ENCODE assay signal across 23 cellular contexts in the genomic region with DNA sequence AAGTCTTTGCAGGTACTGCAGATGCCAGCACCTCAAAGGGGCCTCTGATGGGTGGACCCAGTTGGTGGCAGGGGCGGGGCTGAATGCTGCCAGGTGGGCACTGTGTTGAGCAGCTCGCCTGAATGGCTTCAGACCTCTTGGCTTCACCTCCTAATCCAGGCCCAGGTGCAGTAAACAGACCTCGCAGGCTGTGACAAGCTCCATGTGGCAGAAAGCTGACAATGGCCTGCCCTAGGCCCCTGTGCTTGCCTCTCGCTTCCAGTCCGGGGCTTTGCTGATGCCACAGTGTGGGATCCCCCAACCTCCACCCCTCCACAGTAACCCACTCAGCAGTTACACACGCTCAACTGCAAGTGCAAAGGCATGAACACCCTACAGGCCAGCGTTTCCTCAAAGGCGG. TPM values are rescaled to one million over a fixed set of nuclear protein-coding genes. Genes with fewer than 3 reads are reported as not detected.
A peak's percentile ranks its signal among the peaks of the same experiment; 100 is the strongest.
DNase-seq lines count a peak whose midpoint lies in the region; ATAC-seq and TF ChIP-seq lines count a peak whose summit lies in the region.
"Had no signal": no experiment of that assay in that cellular context is flagged by ENCODE, and none has a peak within 500 bp of the region (broad histone marks: within the 10 kb centered on the region; RNA-seq: fewer than 3 reads in every experiment).

No MANE protein-coding gene starts in this region.

- no peak overlapping the region for H3K27ac ChIP-seq in endodermal cell (ENCODE audit: low read depth, low read length)
- no peak overlapping the region for H3K27ac ChIP-seq in aorta (ENCODE audit: low read depth in 1 of 2, low read length in 2 of 2)
- no peak overlapping the region for H3K27ac ChIP-seq in stomach
- no peak overlapping the region for H3K27ac ChIP-seq in CD4-positive, alpha-beta memory T cell (ENCODE audit: low read depth, low read length)
- H3K27ac ChIP-seq: C4-2B, GM23248, HL-60, Peyer's patch, SK-N-MC had no signal

- H3K4me1 ChIP-seq in endodermal cell (ENCODE audit: control insufficient read depth, insufficient read depth, low read length) (no peaks in the 10 kb centered on the region), aorta (ENCODE audit: control insufficient read depth in 1 of 2, insufficient read depth in 2 of 2, low read length in 2 of 2) (no peaks in the 10 kb centered on the region), stomach (peaks cover 10 to 12% (median 11%) of the 10 kb centered on the region in 4 donors)
- H3K4me1 ChIP-seq in CD4-positive, alpha-beta memory T cell (ENCODE audit: insufficient read depth, low read length): peaks cover 3% of the 10 kb centered on the region

- H3K27ac Mint-ChIP-seq in endodermal cell: no peak overlapping the region
- no peak overlapping the region for H3K27ac Mint-ChIP-seq in CD4-positive, alpha-beta memory T cell

- no peak for TF ChIP-seq POLR2A in stomach (IDR thresholded peaks at IDR 0.05)

- H3K9me3 Mint-ChIP-seq in endodermal cell: no peaks in the 10 kb centered on the region
- peaks cover 0 to 3% (median 0%) of the 10 kb centered on the region in 8 donors for H3K9me3 Mint-ChIP-seq in CD4-positive, alpha-beta memory T cell

- H3K27me3 ChIP-seq in H7 (ENCODE audit: control insufficient read depth, insufficient read depth, low read length): peaks cover 20% of the 10 kb centered on the region
- peaks cover 12% of the 10 kb centered on the region for H3K27me3 ChIP-seq in endodermal cell (ENCODE audit: control insufficient read depth, insufficient read depth, low read length, poor library complexity, severe bottlenecking)
- no peaks in the 10 kb centered on the region for H3K27me3 ChIP-seq in aorta (ENCODE audit: control insufficient read depth in 1 of 2, insufficient read depth in 2 of 2, low read length in 1 of 2)
- peaks cover 0 to 19% (median 18%) of the 10 kb centered on the region in 3 donors for H3K27me3 ChIP-seq in stomach
- peaks cover 3% of the 10 kb centered on the region for H3K27me3 ChIP-seq in CD4-positive, alpha-beta memory T cell (ENCODE audit: insufficient read depth, low read length)

- CTCF ChIA-PET in CD4-positive, alpha-beta memory T cell (lab: Charles Lee; ENCODE audit: partially characterized antibody): no interaction called here

- 88 to 92% methylated on average over 5 to 8 of the region's 8 CpGs for WGBS in endodermal cell (ENCODE audit: insufficient coverage in 1 of 2, insufficient read length in 1 of 2), 2 experiments
- WGBS in aorta, 2 donors: 94 to 95% methylated on average over 8 of the region's 8 CpGs
- 75 to 87% (median 83%) methylated on average over 5 to 8 of the region's 8 CpGs for WGBS in stomach, 5 donors

- intact Hi-C loops in aorta (cut with DNase I): no loop called here
- intact Hi-C loops in stomach (cut with DNase I; ENCODE audit: low total_unique reads): no loop called here
- intact Hi-C loops in CD4-positive, alpha-beta memory T cell (cut with micrococcal nuclease): no loop called here

- H3K9ac ChIP-seq in endodermal cell (ENCODE audit: extremely low read depth, low read length, poor library complexity, severe bottlenecking): no peak overlapping the region
- H3K9ac ChIP-seq: GM23248 had no signal

- peak; percentile 32 for DNase-seq in H7
- DNase-seq in NCI-H2171 (lab: John Stamatoyannopoulos, UW): peak; percentile 26
- peak; percentile 35 for DNase-seq in endodermal cell
- DNase-seq in aorta: peak; percentile 17 to 68
- no peak for DNase-seq in stomach
- no peak for DNase-seq in CD4-positive, alpha-beta memory T cell
- DNase-seq: ACHN, DMS 273 treated with DMSO at 0.1 percent for 48 hours, GM23248, HCEC 1CT, Kasumi-1, NCI-H1105, NCI-H1694, NCI-H2081 treated with DMSO at 0.1 percent for 48 hours, NCI-H2227 treated with DMSO at 0.1 percent for 48 hours, NCI-H524 treated with DMSO at 0.1 percent for 48 hours, Right ventricle myocardium superior had no signal

- H3K36me3 Mint-ChIP-seq in endodermal cell (ENCODE audit: low read depth): no peaks in the 10 kb centered on the region
- no peaks in the 10 kb centered on the region for H3K36me3 Mint-ChIP-seq in CD4-positive, alpha-beta memory T cell

- POLR2A ChIA-PET in CD4-positive, alpha-beta memory T cell (lab: Charles Lee; ENCODE audit: partially characterized antibody): no interaction called here

- H3K4me1 Mint-ChIP-seq in endodermal cell: peaks cover 2% of the 10 kb centered on the region
- H3K4me1 Mint-ChIP-seq in CD4-positive, alpha-beta memory T cell: peaks cover 2 to 4% (median 3%) of the 10 kb centered on the region in 4 donors

- TF ChIP-seq EP300 in stomach (IDR thresholded peaks at IDR 0.05): no peak

- no peaks in the 10 kb centered on the region for H3K9me3 ChIP-seq in endodermal cell (ENCODE audit: control insufficient read depth, low read length)
- no peaks in the 10 kb centered on the region for H3K9me3 ChIP-seq in aorta (ENCODE audit: control insufficient read depth, low read length)
- no peaks in the 10 kb centered on the region for H3K9me3 ChIP-seq in stomach
- H3K9me3 ChIP-seq in CD4-positive, alpha-beta memory T cell (ENCODE audit: control insufficient read depth in 1 of 2, low read length in 2 of 2): no peaks in the 10 kb centered on the region
- H3K9me3 ChIP-seq: Peyer's patch had no signal

- H3K27me3 Mint-ChIP-seq in endodermal cell (ENCODE audit: insufficient read depth): peaks cover 60% of the 10 kb centered on the region
- H3K27me3 Mint-ChIP-seq in CD4-positive, alpha-beta memory T cell: peaks cover 15 to 16% of the 10 kb centered on the region in 2 donors

- ATAC-seq in aorta (ENCODE audit: low FRiP score) (no peak), GM18861 (IDR thresholded peaks at IDR 0.05; ENCODE audit: unreplicated experiment) (no peak)

- TF ChIP-seq CTCF in endodermal cell (conservative IDR thresholded peaks at IDR 0.05): no peak
- no peak for TF ChIP-seq CTCF in stomach (IDR thresholded peaks at IDR 0.05)

- no peak overlapping the region for H3K4me3 ChIP-seq in H7 (ENCODE audit: insufficient read depth, low read depth, low read length)
- H3K4me3 ChIP-seq in endodermal cell (ENCODE audit: low read length): no peak overlapping the region
- no peak overlapping the region for H3K4me3 ChIP-seq in aorta (ENCODE audit: low read length in 2 of 2)
- H3K4me3 ChIP-seq in stomach: no peak overlapping the region
- no peak overlapping the region for H3K4me3 ChIP-seq in CD4-positive, alpha-beta memory T cell (ENCODE audit: low read length in 2 of 2)
- H3K4me3 ChIP-seq: GM23248, Peyer's patch, SK-N-MC had no signal

- no peak overlapping the region for H3K4me3 Mint-ChIP-seq in endodermal cell
- H3K4me3 Mint-ChIP-seq in CD4-positive, alpha-beta memory T cell: no peak overlapping the region

- H3K36me3 ChIP-seq in H7 (replicated peaks; ENCODE audit: control insufficient read depth, insufficient read depth, low read length) (no peaks in the 10 kb centered on the region), endodermal cell (ENCODE audit: control insufficient read depth, insufficient read depth, low read length) (no peaks in the 10 kb centered on the region), aorta (ENCODE audit: control insufficient read depth in 1 of 2, insufficient read depth in 2 of 2, low read length in 1 of 2) (no peaks in the 10 kb centered on the region), stomach (no peaks in the 10 kb centered on the region)
- H3K36me3 ChIP-seq in CD4-positive, alpha-beta memory T cell (ENCODE audit: insufficient read depth, low read length): no peaks in the 10 kb centered on the region
- H3K36me3 ChIP-seq: Peyer's patch had no signal

RNA-seq across cellular contexts. Expression of a gene that starts 9.4 kb away (rescaled TPM):
- total RNA-seq in H7 (2014; rRNA removed; shearing (Covaris generic)): not detected in 2 replicates
- total RNA-seq in endodermal cell (not detected), aorta (not detected), stomach (under 1 TPM in 1 of 5 donors, not detected in 4; 0.55 TPM)
- not detected for polyA plus RNA-seq in endodermal cell (2013, experiment 1 of 2)
- polyA plus RNA-seq in endodermal cell (2013, experiment 2 of 2): not detected
- polyA plus RNA-seq in aorta (not detected), stomach (not detected)
- total RNA-seq in CD4-positive, alpha-beta memory T cell: not detected
- polyA plus RNA-seq in CD4-positive, alpha-beta memory T cell: not detected
- total RNA-seq: GM23248, HT1080, Peyer's patch, Right ventricle myocardium superior had no signal
- polyA plus RNA-seq: GM23248 had no signal

Comparison
In these comparisons a context has a peak if more than half of its experiments do, and no peak if none do; other contexts are left out.
1. DNase-seq: peak in H7 (single experiment), NCI-H2171 (single experiment), endodermal cell (single experiment) and aorta (2 of 2); none in stomach (single experiment) and CD4-positive, alpha-beta memory T cell (0 of 5).